In the genomic region with DNA sequence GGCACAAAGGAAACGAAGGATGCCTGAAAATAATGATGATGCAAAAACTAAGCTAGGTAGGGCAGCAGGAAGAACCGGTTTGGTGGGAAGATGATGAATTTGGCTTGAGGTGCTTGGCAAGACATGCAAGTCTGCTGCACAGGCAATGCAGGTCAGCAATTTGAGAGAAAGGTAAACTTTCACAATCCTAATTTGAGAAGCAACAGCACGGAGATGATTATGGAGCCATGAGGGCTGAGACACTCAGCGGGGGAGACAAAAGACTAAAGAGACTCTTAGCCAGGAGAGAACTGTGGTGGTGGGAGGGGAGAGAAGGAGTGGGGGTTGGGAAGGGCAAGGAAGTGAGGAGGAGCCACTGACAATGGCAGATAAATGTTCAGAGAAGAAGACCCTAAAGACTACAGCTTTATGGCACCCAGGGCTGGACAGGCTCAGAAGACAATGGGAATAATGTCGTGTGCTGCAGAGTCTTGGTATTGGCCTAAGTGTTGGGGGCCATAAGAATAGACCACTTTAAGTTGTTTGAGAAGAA, we compare ENCODE assay signal across 1 cellular context.
TF ChIP-seq lines count a peak whose summit lies in the region.

No MANE protein-coding gene starts in this region.

TF ChIP-seq in GM12878, 131 proteins besides CTCF, POLR2A, EP300 and RAD21:
- no peak for TF ChIP-seq MYB (IDR thresholded peaks at IDR 0.05; ENCODE audit: borderline replicate concordance, low read depth, low read length)
- no peak for TF ChIP-seq JUNB (IDR thresholded peaks at IDR 0.05)
- no peak for TF ChIP-seq ELK1 (IDR thresholded peaks at IDR 0.05; ENCODE audit: low read depth, low read length)
- TF ChIP-seq, protein P1, sequence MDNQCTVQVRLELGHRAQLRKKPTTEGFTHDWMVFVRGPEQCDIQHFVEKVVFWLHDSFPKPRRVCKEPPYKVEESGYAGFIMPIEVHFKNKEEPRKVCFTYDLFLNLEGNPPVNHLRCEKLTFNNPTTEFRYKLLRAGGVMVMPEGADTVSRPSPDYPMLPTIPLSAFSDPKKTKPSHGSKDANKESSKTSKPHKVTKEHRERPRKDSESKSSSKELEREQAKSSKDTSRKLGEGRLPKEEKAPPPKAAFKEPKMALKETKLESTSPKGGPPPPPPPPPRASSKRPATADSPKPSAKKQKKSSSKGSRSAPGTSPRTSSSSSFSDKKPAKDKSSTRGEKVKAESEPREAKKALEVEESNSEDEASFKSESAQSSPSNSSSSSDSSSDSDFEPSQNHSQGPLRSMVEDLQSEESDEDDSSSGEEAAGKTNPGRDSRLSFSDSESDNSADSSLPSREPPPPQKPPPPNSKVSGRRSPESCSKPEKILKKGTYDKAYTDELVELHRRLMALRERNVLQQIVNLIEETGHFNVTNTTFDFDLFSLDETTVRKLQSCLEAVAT (IDR thresholded peaks at IDR 0.05) = no peak
- TF ChIP-seq RAD51 (IDR thresholded peaks at IDR 0.05) = no peak
TF ChIP-seq in GM12878: peak in this region for 0.
